In the genomic region with DNA sequence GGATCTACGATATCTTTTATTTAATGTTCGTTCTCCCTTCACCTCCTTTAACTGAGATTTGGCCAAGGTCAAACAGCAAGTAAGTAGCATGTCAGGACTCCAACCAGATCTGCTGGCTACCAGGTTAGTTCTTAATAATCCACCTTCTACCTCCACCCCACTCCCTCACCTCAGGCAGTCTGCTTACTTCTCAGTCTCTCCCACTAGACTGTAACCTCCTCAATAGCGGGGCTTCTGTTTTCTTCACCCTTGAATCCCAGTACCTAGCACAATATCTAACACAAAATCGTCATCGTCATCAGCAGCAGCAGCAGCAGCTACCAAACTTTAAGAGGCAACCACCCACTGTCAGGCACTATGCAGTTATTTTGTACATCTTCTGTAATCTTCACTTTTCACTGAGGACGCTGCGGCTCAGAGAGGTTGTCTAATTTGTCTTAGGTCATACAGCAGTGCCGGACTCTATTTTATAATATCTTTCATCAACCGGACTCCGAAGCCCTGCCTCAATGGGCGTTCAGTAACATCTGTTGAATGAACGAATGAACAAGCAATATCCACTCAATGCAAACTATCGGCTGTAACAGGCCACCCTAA, we compare ENCODE assay signal across 8 cellular contexts. TPM values are rescaled to one million over a fixed set of nuclear protein-coding genes. Genes with fewer than 3 reads are reported as not detected.
DNase-seq lines count a peak whose midpoint lies in the region; ATAC-seq and TF ChIP-seq lines count a peak whose summit lies in the region.

No MANE protein-coding gene starts in this region.

- H3K27ac ChIP-seq in thoracic aorta = peak overlapping the region; percentile 39 to 78

- DNase-seq in activated CD8-positive, alpha-beta memory T cell treated with anti-CD3 and anti-CD28 coated beads, Interleukin-2, amount 10 ng/mL, durations not matched to agents 7 days and 5 days = no peak
- no peak for DNase-seq in activated CD8-positive, alpha-beta memory T cell treated with anti-CD3 and anti-CD28 coated beads, Interleukin-2, amount 50 U/mL, for 4 hours
- DNase-seq in kidney tubule cell (ENCODE audit: low spot score) = peak; percentile 4
- no peak for DNase-seq in thoracic aorta (ENCODE audit: low spot score)
- no peak for DNase-seq in stimulated activated naive CD4-positive, alpha-beta T cell treated with Interleukin-2 at 50 U/mL for 16 hours (lab: John Stamatoyannopoulos, UW)

- no peaks in the 10 kb centered on the region for H3K27me3 ChIP-seq in thoracic aorta (replicated peaks; ENCODE audit: insufficient read depth)

- H3K4me1 ChIP-seq in thoracic aorta (ENCODE audit: control insufficient read depth in 1 of 2, low read depth in 2 of 2) = peaks cover 8 to 34% of the 10 kb centered on the region in 2 donors

- no peak for TF ChIP-seq CTCF in thoracic aorta (IDR thresholded peaks at IDR 0.05)

- H3K4me1 Mint-ChIP-seq in activated CD8-positive, alpha-beta memory T cell treated with anti-CD3 and anti-CD28 coated beads, Interleukin-2, amount 10 ng/mL, durations not matched to agents 7 days and 5 days = peaks cover 25% of the 10 kb centered on the region
- H3K4me1 Mint-ChIP-seq in activated naive CD8-positive, alpha-beta T cell (ENCODE audit: low read depth) = peaks cover 18% of the 10 kb centered on the region

- H3K27me3 Mint-ChIP-seq in activated CD8-positive, alpha-beta memory T cell treated with anti-CD3 and anti-CD28 coated beads, Interleukin-2, amount 10 ng/mL, durations not matched to agents 7 days and 5 days = peaks cover 40% of the 10 kb centered on the region
- peaks cover under 1% of the 10 kb centered on the region for H3K27me3 Mint-ChIP-seq in activated naive CD8-positive, alpha-beta T cell

- CTCF ChIA-PET in activated CD8-positive, alpha-beta memory T cell treated with anti-CD3 and anti-CD28 coated beads, Interleukin-2, amount 10 ng/mL, durations not matched to agents 7 days and 5 days (lab: Charles Lee) = interaction anchor here (1.4 kb wide), 1 partner anchor 22 kb away, joined by 3 read pairs; no protein-coding TSS in a partner anchor

- peak overlapping the region; percentile 98 for H3K4me3 ChIP-seq in thoracic aorta

- H3K36me3 Mint-ChIP-seq in activated CD8-positive, alpha-beta memory T cell treated with anti-CD3 and anti-CD28 coated beads, Interleukin-2, amount 10 ng/mL, durations not matched to agents 7 days and 5 days = no peaks in the 10 kb centered on the region
- H3K36me3 Mint-ChIP-seq in activated naive CD8-positive, alpha-beta T cell = no peaks in the 10 kb centered on the region

- peak overlapping the region; percentile 87 for H3K27ac Mint-ChIP-seq in activated CD8-positive, alpha-beta memory T cell treated with anti-CD3 and anti-CD28 coated beads, Interleukin-2, amount 10 ng/mL, durations not matched to agents 7 days and 5 days
- peak overlapping the region; percentile 69 for H3K27ac Mint-ChIP-seq in activated naive CD8-positive, alpha-beta T cell

- peaks cover 2% of the 10 kb centered on the region for H3K9me3 Mint-ChIP-seq in activated CD8-positive, alpha-beta memory T cell treated with anti-CD3 and anti-CD28 coated beads, Interleukin-2, amount 10 ng/mL, durations not matched to agents 7 days and 5 days (ENCODE audit: low read depth)
- H3K9me3 Mint-ChIP-seq in activated naive CD8-positive, alpha-beta T cell (ENCODE audit: low read depth) = peaks cover 3% of the 10 kb centered on the region

- no peaks in the 10 kb centered on the region for H3K36me3 ChIP-seq in thoracic aorta

- no peak for ATAC-seq in activated CD8-positive, alpha-beta memory T cell treated with anti-CD3 and anti-CD28 coated beads, Interleukin-2, amount 10 ng/mL, durations not matched to agents 7 days and 5 days
- ATAC-seq in thoracic aorta (ENCODE audit: insufficient number of reproducible peaks, low FRiP score, low read depth) (no peak), HG03135 (IDR thresholded peaks at IDR 0.05; ENCODE audit: unreplicated experiment) (no peak), GM21737 (IDR thresholded peaks at IDR 0.05; ENCODE audit: unreplicated experiment) (no peak)

- H3K4me3 Mint-ChIP-seq in activated CD8-positive, alpha-beta memory T cell treated with anti-CD3 and anti-CD28 coated beads, Interleukin-2, amount 10 ng/mL, durations not matched to agents 7 days and 5 days = peak overlapping the region; percentile 92
- H3K4me3 Mint-ChIP-seq in activated naive CD8-positive, alpha-beta T cell = peak overlapping the region; percentile 84

- H3K9me3 ChIP-seq in thoracic aorta = no peaks in the 10 kb centered on the region

RNA-seq across cellular contexts. Expression of gene MAGI3, which starts 0.9 kb away (rescaled TPM):
- total RNA-seq in activated CD8-positive, alpha-beta memory T cell treated with anti-CD3 and anti-CD28 coated beads, Interleukin-2, amount 10 ng/mL, durations not matched to agents 7 days and 5 days = 1 to 10 TPM; 6.5 to 9.8 TPM
- total RNA-seq in thoracic aorta = 10 to 100 TPM; 23.4 to 29.4 TPM
